In genomic region chr1:241310451-241310850, GRCh38 we compare ENCODE assay signal across 19 cellular contexts. TPM values are rescaled to one million over a fixed set of nuclear protein-coding genes. Genes with fewer than 3 reads are reported as not detected.
DNase-seq lines count a peak whose midpoint lies in the region; ATAC-seq and TF ChIP-seq lines count a peak whose summit lies in the region.
"Had no signal": no experiment of that assay in that cellular context is flagged by ENCODE, and none has a peak within 500 bp of the region (broad histone marks: within the 10 kb centered on the region; RNA-seq: fewer than 3 reads in every experiment).

No MANE protein-coding gene starts in this region.

- CTCF ChIA-PET in A673 (lab: Charles Lee) (no interaction called here), RWPE1 (lab: Yijun Ruan, JAX) (no interaction called here)

- no peak for ATAC-seq in GM18870 (IDR thresholded peaks at IDR 0.05; ENCODE audit: unreplicated experiment)
- ATAC-seq: CD8-positive, alpha-beta T cell had no signal

- H3K4me3 ChIP-seq in A673 (ENCODE audit: low read depth, low read length, poor library complexity, severe bottlenecking) (no peak overlapping the region), foreskin fibroblast (ENCODE audit: low read depth in 1 of 2, low read length in 2 of 2) (no peak overlapping the region)
- H3K4me3 ChIP-seq: vagina had no signal

- H3K18ac ChIP-seq in H9 (ENCODE audit: insufficient read length, low read depth, low read length), result no peak overlapping the region

- no peaks in the 10 kb centered on the region for H3K23me2 ChIP-seq in H9 (ENCODE audit: insufficient read length, low read depth, low read length, poor library complexity, severe bottlenecking)

- H3K4me2 ChIP-seq in H9 (ENCODE audit: insufficient read depth, insufficient read length, low read length), result no peak overlapping the region

- H3K27me3 ChIP-seq in A673 (replicated peaks; ENCODE audit: insufficient read depth, low read depth, low read length, poor library complexity), result no peaks in the 10 kb centered on the region
- no peaks in the 10 kb centered on the region for H3K27me3 ChIP-seq in H9 (ENCODE audit: insufficient read depth, low read length)
- H3K27me3 ChIP-seq: brain microvascular endothelial cell, vagina had no signal

- H3K27me3 Mint-ChIP-seq in H9 (ENCODE audit: low read depth), result no peaks in the 10 kb centered on the region
- H3K27me3 Mint-ChIP-seq: activated naive CD8-positive, alpha-beta T cell treated with anti-CD3 and anti-CD28 coated beads, Interleukin-2, amount 10 ng/mL, durations not matched to agents 7 days and 5 days; dendritic cell treated with granulocyte-macrophage colony-stimulating factor and Interleukin-4, amounts not matched to agents 40 ng/mL and 50 ng/mL, for 4 days had no signal

- no peak overlapping the region for H3K9ac ChIP-seq in H9 (ENCODE audit: extremely low read depth, insufficient read length, low read length)

- POLR2A ChIA-PET in A673 (lab: Charles Lee; ENCODE audit: low non-redundant PET), result no interaction called here
- POLR2A ChIA-PET in RWPE1 (lab: Yijun Ruan, JAX; ENCODE audit: low non-redundant PET), result no interaction called here

- DNase-seq in A673 (ENCODE audit: low spot score) (peak; percentile 18), H9 (no peak), RWPE1 (ENCODE audit: low spot score) (peak; percentile 80), foreskin fibroblast (peak; percentile 57 to 70), NCI-H748 treated with DMSO at 0.1 percent for 48 hours (lab: John Stamatoyannopoulos, UW) (no peak), G401 (ENCODE audit: low spot score) (no peak)
- no peak for DNase-seq in stimulated activated CD4-positive, alpha-beta T cell treated with anti-CD3 and anti-CD28 coated beads, Interleukin-15, amount 100 ng/mL, for 24 hours
- DNase-seq: activated CD8-positive, alpha-beta memory T cell treated with anti-CD3 and anti-CD28 coated beads for 24 hours; activated naive CD8-positive, alpha-beta T cell treated with anti-CD3 and anti-CD28 coated beads, Interleukin-2, amount 10 ng/mL, durations not matched to agents 7 days and 5 days; brain microvascular endothelial cell; CD8-positive, alpha-beta T cell; DND-41; NCI-H1105; NCI-H774 had no signal

- H2BK12ac ChIP-seq in H9 (ENCODE audit: insufficient read length, low read depth, low read length), result no peak overlapping the region

- no peak overlapping the region for H3K4ac ChIP-seq in H9 (ENCODE audit: low read depth, low read length)

- H3K79me1 ChIP-seq in H9 (ENCODE audit: insufficient read depth, low read depth, low read length, poor library complexity, severe bottlenecking), result no peaks in the 10 kb centered on the region

- H2AFZ ChIP-seq in H9 (ENCODE audit: low read length), result no peak overlapping the region

- H2BK20ac ChIP-seq in H9 (ENCODE audit: low read depth, low read length, poor library complexity, severe bottlenecking), result no peak overlapping the region

- H3K9me3 ChIP-seq in A673 (ENCODE audit: low read depth, low read length, poor library complexity, severe bottlenecking), result no peaks in the 10 kb centered on the region
- H3K9me3 ChIP-seq in H9 (ENCODE audit: control insufficient read depth, low read depth, low read length), result no peaks in the 10 kb centered on the region
- H3K9me3 ChIP-seq: vagina had no signal

- no peak overlapping the region for H3T11ph ChIP-seq in H9 (ENCODE audit: low read length)

- intact Hi-C loops in A673 (cut with micrococcal nuclease; ENCODE audit: unreplicated experiment), result loop anchor here (10.0 kb wide), 1 partner anchor 174 kb away; no protein-coding TSS in a partner anchor

- in situ Hi-C loops in G401 (cut with HindIII; ENCODE audit: low sequenced_read_pairs), result no loop called here

- WGBS in H9 (ENCODE audit: extremely low coverage, insufficient read length, low lambda C conversion rate), result no CpG with 5 or more reads among the region's 3 CpGs

- H2BK15ac ChIP-seq in H9 (ENCODE audit: low read depth, low read length), result no peak overlapping the region

- H3K4me3 Mint-ChIP-seq in H9, result no peak overlapping the region
- H3K4me3 Mint-ChIP-seq: activated naive CD8-positive, alpha-beta T cell treated with anti-CD3 and anti-CD28 coated beads, Interleukin-2, amount 10 ng/mL, durations not matched to agents 7 days and 5 days; CD8-positive, alpha-beta T cell; dendritic cell treated with granulocyte-macrophage colony-stimulating factor and Interleukin-4, amounts not matched to agents 40 ng/mL and 50 ng/mL, for 4 days; mesothelial cell of epicardium had no signal

- H4K91ac ChIP-seq in H9 (ENCODE audit: insufficient read length, low read depth, low read length), result no peak overlapping the region

- no peak overlapping the region for H3K23ac ChIP-seq in H9 (ENCODE audit: insufficient read length, low read depth, low read length)

- TF ChIP-seq CTCF in A673 (conservative IDR thresholded peaks at IDR 0.05; ENCODE audit: low read depth, low read length) (no peak), H9 (conservative IDR thresholded peaks at IDR 0.05) (no peak), RWPE1 (conservative IDR thresholded peaks at IDR 0.05; ENCODE audit: low read depth) (no peak), foreskin fibroblast (IDR thresholded peaks at IDR 0.05; ENCODE audit: low read depth, low read length) (no peak)

- H4K20me1 ChIP-seq in H9 (ENCODE audit: control insufficient read depth, insufficient read depth, insufficient read length), result no peaks in the 10 kb centered on the region

- no peak overlapping the region for H3K14ac ChIP-seq in H9 (ENCODE audit: insufficient read depth, low read length)

- no peaks in the 10 kb centered on the region for H3K36me3 ChIP-seq in A673 (ENCODE audit: insufficient read depth, low read length, poor library complexity, severe bottlenecking)
- H3K36me3 ChIP-seq: brain microvascular endothelial cell, vagina had no signal

- no peak overlapping the region for H2BK5ac ChIP-seq in H9 (ENCODE audit: insufficient read length, low read length)

- no peaks in the 10 kb centered on the region for H3K4me1 ChIP-seq in A673 (ENCODE audit: insufficient read depth, low read length, poor library complexity, severe bottlenecking)
- peaks cover 3% of the 10 kb centered on the region; the same call in 1 of the 2 replicates for H3K4me1 ChIP-seq in H9 (ENCODE audit: insufficient read depth, low read length)
- H3K4me1 ChIP-seq: vagina had no signal

- no peaks in the 10 kb centered on the region for H3K79me2 ChIP-seq in H9 (ENCODE audit: insufficient read depth, low read length)

- H4K8ac ChIP-seq in H9 (replicated peaks; ENCODE audit: insufficient read length, low read depth, low read length), result no peak overlapping the region

- H4K5ac ChIP-seq in H9 (ENCODE audit: insufficient read length, low read depth, low read length), result no peak overlapping the region

- H3K27ac ChIP-seq in A673 (ENCODE audit: low read depth, low read length, poor library complexity, severe bottlenecking), result no peak overlapping the region
- H3K27ac ChIP-seq in H9 (ENCODE audit: insufficient read length, low read depth, low read length), result no peak overlapping the region
- no peak overlapping the region for H3K27ac ChIP-seq in RWPE1
- H3K27ac ChIP-seq: brain microvascular endothelial cell, vagina had no signal

- peaks cover 12 to 13% of the 10 kb centered on the region in 2 experiments for H3K4me1 Mint-ChIP-seq in H9
- H3K4me1 Mint-ChIP-seq: activated naive CD8-positive, alpha-beta T cell treated with anti-CD3 and anti-CD28 coated beads, Interleukin-2, amount 10 ng/mL, durations not matched to agents 7 days and 5 days; mesothelial cell of epicardium had no signal

- H3K27ac Mint-ChIP-seq in H9, result peak overlapping the region in 2 of 3 experiments; percentile 1 to 7; a peak in 3 of 7 replicates
- H3K27ac Mint-ChIP-seq: activated naive CD8-positive, alpha-beta T cell treated with anti-CD3 and anti-CD28 coated beads, Interleukin-2, amount 10 ng/mL, durations not matched to agents 7 days and 5 days; CD8-positive, alpha-beta T cell; dendritic cell treated with granulocyte-macrophage colony-stimulating factor and Interleukin-4, amounts not matched to agents 40 ng/mL and 50 ng/mL, for 4 days; mesothelial cell of epicardium had no signal

- H2BK120ac ChIP-seq in H9 (ENCODE audit: low read depth, low read length, poor library complexity, severe bottlenecking), result no peak overlapping the region

- H3K36me3 Mint-ChIP-seq in H9 (ENCODE audit: insufficient read depth in 1 of 3, low read depth in 3 of 3), result no peaks in the 10 kb centered on the region
- H3K36me3 Mint-ChIP-seq: activated naive CD8-positive, alpha-beta T cell treated with anti-CD3 and anti-CD28 coated beads, Interleukin-2, amount 10 ng/mL, durations not matched to agents 7 days and 5 days; CD8-positive, alpha-beta T cell; mesothelial cell of epicardium had no signal

- no TSS peak for BruUV-seq in A673 (replicated peaks; lab: Mats Ljungman, UMichigan)

- no peaks in the 10 kb centered on the region for H3K9me3 Mint-ChIP-seq in H9
- H3K9me3 Mint-ChIP-seq: dendritic cell treated with granulocyte-macrophage colony-stimulating factor and Interleukin-4, amounts not matched to agents 40 ng/mL and 50 ng/mL, for 4 days; mesothelial cell of epicardium had no signal

- no peak overlapping the region for H3K56ac ChIP-seq in H9 (ENCODE audit: insufficient read length, low read depth, low read length)

- H2AK5ac ChIP-seq in H9 (ENCODE audit: insufficient read length, low read length), result no peak overlapping the region

RNA-seq across cellular contexts. Expression of gene RGS7, which starts 46.6 kb away (rescaled TPM):
- total RNA-seq in A673 (2021) (not detected in 2 replicates), H9 (2021) (1.5 and 2.0 TPM in 2 replicates)
- not detected in 2 replicates for total RNA-seq in G401 (2014; rRNA removed; shearing (Covaris generic))
- total RNA-seq: activated naive CD8-positive, alpha-beta T cell treated with anti-CD3 and anti-CD28 coated beads, Interleukin-2, amount 10 ng/mL, durations not matched to agents 7 days and 5 days; CD8-positive, alpha-beta T cell; T-helper 1 cell treated with Interleukin-12 subunit alpha and Interleukin-12 subunit beta and Interleukin-4 antibody, amounts not matched to agents 30 ng/mL and 1 ng/mL, for 36 hours; vagina had no signal

Comparison
In these comparisons a context has a peak if more than half of its experiments do, and no peak if none do; other contexts are left out.
1. DNase-seq: peak in A673 (single experiment), RWPE1 (single experiment) and foreskin fibroblast (2 of 2); none in H9 (single experiment), NCI-H748 treated with DMSO at 0.1 percent for 48 hours (single experiment), G401 (single experiment) and stimulated activated CD4-positive, alpha-beta T cell treated with anti-CD3 and anti-CD28 coated beads, Interleukin-15, amount 100 ng/mL, for 24 hours (single experiment).